2 cellular contexts compared by ENCODE assay signal in the genomic region with DNA sequence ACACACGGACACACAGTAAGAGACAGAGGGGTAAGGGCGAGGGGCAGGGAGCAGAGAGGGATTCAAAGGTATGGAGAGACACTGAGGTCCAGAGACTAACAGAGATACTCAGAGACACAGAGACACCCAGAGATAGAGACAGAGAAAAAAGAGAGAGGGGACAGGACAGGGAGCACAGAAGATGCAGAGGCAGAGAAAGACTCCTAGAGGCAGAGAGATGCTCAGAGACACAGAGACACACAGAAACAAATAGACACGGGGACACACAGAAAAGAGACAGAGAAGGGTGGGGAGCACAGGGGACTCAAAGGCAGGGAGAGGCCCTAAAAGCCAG.
TF ChIP-seq lines count a peak whose summit lies in the region.

No MANE protein-coding gene starts in this region.

TF ChIP-seq in A549, 52 proteins besides CTCF, POLR2A, EP300 and RAD21 (continued from another document):
- TF ChIP-seq, protein P1, sequence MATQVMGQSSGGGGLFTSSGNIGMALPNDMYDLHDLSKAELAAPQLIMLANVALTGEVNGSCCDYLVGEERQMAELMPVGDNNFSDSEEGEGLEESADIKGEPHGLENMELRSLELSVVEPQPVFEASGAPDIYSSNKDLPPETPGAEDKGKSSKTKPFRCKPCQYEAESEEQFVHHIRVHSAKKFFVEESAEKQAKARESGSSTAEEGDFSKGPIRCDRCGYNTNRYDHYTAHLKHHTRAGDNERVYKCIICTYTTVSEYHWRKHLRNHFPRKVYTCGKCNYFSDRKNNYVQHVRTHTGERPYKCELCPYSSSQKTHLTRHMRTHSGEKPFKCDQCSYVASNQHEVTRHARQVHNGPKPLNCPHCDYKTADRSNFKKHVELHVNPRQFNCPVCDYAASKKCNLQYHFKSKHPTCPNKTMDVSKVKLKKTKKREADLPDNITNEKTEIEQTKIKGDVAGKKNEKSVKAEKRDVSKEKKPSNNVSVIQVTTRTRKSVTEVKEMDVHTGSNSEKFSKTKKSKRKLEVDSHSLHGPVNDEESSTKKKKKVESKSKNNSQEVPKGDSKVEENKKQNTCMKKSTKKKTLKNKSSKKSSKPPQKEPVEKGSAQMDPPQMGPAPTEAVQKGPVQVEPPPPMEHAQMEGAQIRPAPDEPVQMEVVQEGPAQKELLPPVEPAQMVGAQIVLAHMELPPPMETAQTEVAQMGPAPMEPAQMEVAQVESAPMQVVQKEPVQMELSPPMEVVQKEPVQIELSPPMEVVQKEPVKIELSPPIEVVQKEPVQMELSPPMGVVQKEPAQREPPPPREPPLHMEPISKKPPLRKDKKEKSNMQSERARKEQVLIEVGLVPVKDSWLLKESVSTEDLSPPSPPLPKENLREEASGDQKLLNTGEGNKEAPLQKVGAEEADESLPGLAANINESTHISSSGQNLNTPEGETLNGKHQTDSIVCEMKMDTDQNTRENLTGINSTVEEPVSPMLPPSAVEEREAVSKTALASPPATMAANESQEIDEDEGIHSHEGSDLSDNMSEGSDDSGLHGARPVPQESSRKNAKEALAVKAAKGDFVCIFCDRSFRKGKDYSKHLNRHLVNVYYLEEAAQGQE (IDR thresholded peaks at IDR 0.05), result no peak
- no peak for TF ChIP-seq RNF2 (IDR thresholded peaks at IDR 0.05; ENCODE audit: borderline replicate concordance, low read depth)

TF ChIP-seq in HEK293, 187 proteins besides CTCF, POLR2A, EP300 and RAD21 (continued from another document):
- TF ChIP-seq ZNF221 (tag by site-specific recombination; IDR thresholded peaks at IDR 0.05; ENCODE audit: borderline replicate concordance) (no peak), ZNF555 (tag by site-specific recombination; conservative IDR thresholded peaks at IDR 0.05) (no peak), ZNF114 (tag by site-specific recombination; IDR thresholded peaks at IDR 0.05) (no peak), BCL11A (tag by site-specific recombination; IDR thresholded peaks at IDR 0.05; ENCODE audit: low read depth) (no peak), ZSCAN30 (tag by site-specific recombination; IDR thresholded peaks at IDR 0.05) (no peak), ZNF23 (tag by site-specific recombination; IDR thresholded peaks at IDR 0.05; ENCODE audit: borderline replicate concordance) (no peak), ZNF548 (tag by site-specific recombination; IDR thresholded peaks at IDR 0.05) (0 out of 2 replicates have a peak, but pooled peaks have one; percentile 36), ZNF16 (tag by site-specific recombination; IDR thresholded peaks at IDR 0.05; ENCODE audit: low read depth) (no peak), WT1 (tag by site-specific recombination; IDR thresholded peaks at IDR 0.05) (no peak), ZNF521 (tag by site-specific recombination; IDR thresholded peaks at IDR 0.05) (0 out of 2 replicates have a peak, but pooled peaks have one; percentile 13), ZSCAN16 (tag by site-specific recombination; IDR thresholded peaks at IDR 0.05) (no peak), ZNF510 (tag by site-specific recombination; IDR thresholded peaks at IDR 0.05; ENCODE audit: insufficient replicate concordance) (no peak), ZNF266 (tag by site-specific recombination; IDR thresholded peaks at IDR 0.05; ENCODE audit: low read depth) (no peak), ZEB2 (tag by site-specific recombination; IDR thresholded peaks at IDR 0.05) (no peak), OVOL3 (tag by site-specific recombination; IDR thresholded peaks at IDR 0.05) (no peak), ZNF366 (tag by site-specific recombination; conservative IDR thresholded peaks at IDR 0.05) (0 out of 2 replicates have a peak, but pooled peaks have one; percentile 7), EGR2 (tag by site-specific recombination; IDR thresholded peaks at IDR 0.05; ENCODE audit: low read depth) (no peak), ZBTB8A (tag by site-specific recombination; IDR thresholded peaks at IDR 0.05) (no peak), GLI2 (tag by site-specific recombination; IDR thresholded peaks at IDR 0.05; ENCODE audit: borderline replicate concordance, low read depth) (no peak)
- TF ChIP-seq, protein P2, sequence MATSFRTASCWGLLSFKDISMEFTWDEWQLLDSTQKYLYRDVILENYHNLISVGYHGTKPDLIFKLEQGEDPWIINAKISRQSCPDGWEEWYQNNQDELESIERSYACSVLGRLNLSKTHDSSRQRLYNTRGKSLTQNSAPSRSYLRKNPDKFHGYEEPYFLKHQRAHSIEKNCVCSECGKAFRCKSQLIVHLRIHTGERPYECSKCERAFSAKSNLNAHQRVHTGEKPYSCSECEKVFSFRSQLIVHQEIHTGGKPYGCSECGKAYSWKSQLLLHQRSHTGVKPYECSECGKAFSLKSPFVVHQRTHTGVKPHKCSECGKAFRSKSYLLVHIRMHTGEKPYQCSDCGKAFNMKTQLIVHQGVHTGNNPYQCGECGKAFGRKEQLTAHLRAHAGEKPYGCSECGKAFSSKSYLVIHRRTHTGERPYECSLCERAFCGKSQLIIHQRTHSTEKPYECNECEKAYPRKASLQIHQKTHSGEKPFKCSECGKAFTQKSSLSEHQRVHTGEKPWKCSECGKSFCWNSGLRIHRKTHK (tag by site-specific recombination; IDR thresholded peaks at IDR 0.05), result no peak
